ENCODE assay signal across 18 cellular contexts in the genomic region with DNA sequence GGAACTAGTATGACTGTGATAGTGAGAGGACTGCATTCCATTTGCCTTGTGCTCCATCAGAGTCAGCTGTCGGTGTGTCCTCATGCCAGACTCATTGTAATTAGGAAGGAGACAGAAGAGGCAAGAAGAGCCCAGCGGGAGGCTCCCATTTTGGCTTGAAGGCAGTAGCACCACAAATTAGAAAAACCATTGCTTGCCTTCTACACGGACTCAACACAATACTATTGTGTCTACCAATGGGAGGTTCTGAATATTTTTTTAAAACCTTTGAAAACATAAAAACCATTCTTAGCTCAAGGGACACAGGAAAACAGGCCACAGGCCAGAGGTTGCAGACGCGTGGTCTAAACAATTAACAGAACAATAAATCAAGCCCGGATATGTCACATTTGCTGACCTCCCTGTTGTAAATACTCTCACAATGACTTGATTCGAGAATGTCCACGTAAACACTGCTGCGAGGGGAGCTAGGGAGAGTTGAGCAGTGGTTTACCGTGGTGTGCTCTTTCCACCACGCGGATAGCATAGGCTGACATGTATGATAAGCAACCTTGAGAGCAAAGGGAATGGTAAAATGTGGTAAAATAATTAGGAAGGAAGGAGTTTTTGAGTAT. TPM values are rescaled to one million over a fixed set of nuclear protein-coding genes. Genes with fewer than 3 reads are reported as not detected.
DNase-seq lines count a peak whose midpoint lies in the region; ATAC-seq, FAIRE-seq and TF ChIP-seq lines count a peak whose summit lies in the region.
"Had no signal": no experiment of that assay in that cellular context is flagged by ENCODE, and none has a peak within 500 bp of the region (broad histone marks: within the 10 kb centered on the region; RNA-seq: fewer than 3 reads in every experiment).

No MANE protein-coding gene starts in this region.

- peak; percentile 31 for ATAC-seq in Right ventricle myocardium superior (ENCODE audit: poor library complexity)
- no peak for ATAC-seq in Right ventricle myocardium inferior
- ATAC-seq in HG03521 (IDR thresholded peaks at IDR 0.05; ENCODE audit: unreplicated experiment) = no peak
- ATAC-seq: WTC11 had no signal

- H3K36me3 ChIP-seq in OCI-LY3 (replicated peaks; ENCODE audit: low read depth, low read length) (no peaks in the 10 kb centered on the region), kidney (ENCODE audit: control insufficient read depth in 1 of 2, insufficient read depth in 2 of 2, low read length in 2 of 2) (no peaks in the 10 kb centered on the region), uterus (no peaks in the 10 kb centered on the region)

- peak overlapping the region; percentile 73 for H3K4me2 ChIP-seq in OCI-LY3 (ENCODE audit: low read length)

- intact Hi-C loops in Right ventricle myocardium superior (cut with DNase I) (no loop called here), Right ventricle myocardium inferior (cut with DNase I) (loop anchor here (5.0 kb wide), 1 partner anchor 46 kb away; no protein-coding TSS in a partner anchor), kidney (cut with DNase I) (no loop called here), uterus (cut with DNase I; ENCODE audit: low total_unique reads) (no loop called here)

- TF ChIP-seq POLR2A in uterus (IDR thresholded peaks at IDR 0.05) = no peak

- H2AFZ ChIP-seq in OCI-LY3 (ENCODE audit: low read depth, low read length) = no peak overlapping the region

- H3K27me3 ChIP-seq in OCI-LY3 (ENCODE audit: low read depth, low read length) (peaks cover 22% of the 10 kb centered on the region), uterus (no peaks in the 10 kb centered on the region)

- no peaks in the 10 kb centered on the region for H3K79me2 ChIP-seq in OCI-LY3 (ENCODE audit: low read length)

- H3K9me3 ChIP-seq in OCI-LY3 (ENCODE audit: insufficient read depth, low read length) (no peaks in the 10 kb centered on the region), kidney (ENCODE audit: control insufficient read depth in 1 of 2, low read length in 2 of 2) (no peaks in the 10 kb centered on the region), uterus (no peaks in the 10 kb centered on the region)

- DNase-seq in Right ventricle myocardium superior = no peak
- no peak for DNase-seq in Right ventricle myocardium inferior (ENCODE audit: missing footprints)
- DNase-seq in kidney = peak; percentile 75
- peak in 1 of 2 donors; percentile 44 for DNase-seq in uterus
- no peak for DNase-seq in COLO668 (lab: John Stamatoyannopoulos, UW; ENCODE audit: unreplicated experiment)
- DNase-seq in hippocampal formation (lab: John Stamatoyannopoulos, UW) = no peak
- DNase-seq: amygdala; Calu3; foreskin melanocyte; Kasumi-1; NCI-H187; NCI-H774; nucleus accumbens; stimulated activated naive CD4-positive, alpha-beta T cell had no signal

- peaks cover 13% of the 10 kb centered on the region for H3K4me1 ChIP-seq in OCI-LY3 (ENCODE audit: low read length)
- peaks cover 6 to 9% of the 10 kb centered on the region in 2 donors for H3K4me1 ChIP-seq in kidney (ENCODE audit: control insufficient read depth in 1 of 2, insufficient read depth in 1 of 2, low read depth in 1 of 2, low read length in 2 of 2)
- peaks cover 5 to 10% of the 10 kb centered on the region in 2 donors for H3K4me1 ChIP-seq in uterus

- no peak for FAIRE-seq in kidney (lab: Jason Lieb, UNC)
- FAIRE-seq: GM18507 had no signal

- H3K4me3 ChIP-seq in OCI-LY3 (ENCODE audit: low read length) = peak overlapping the region; percentile 44; the same call in 1 of the 2 replicates
- H3K4me3 ChIP-seq in kidney (ENCODE audit: low read length in 2 of 2) = no peak overlapping the region
- H3K4me3 ChIP-seq in uterus = no peak overlapping the region

- H3K27ac ChIP-seq in OCI-LY3 (ENCODE audit: low read length) = no peak overlapping the region
- no peak overlapping the region for H3K27ac ChIP-seq in kidney (ENCODE audit: low read depth in 2 of 2, low read length in 2 of 2)
- H3K27ac ChIP-seq in uterus = peak overlapping the region; percentile 84 to 97

- TF ChIP-seq CTCF in OCI-LY3 (IDR thresholded peaks at IDR 0.05; ENCODE audit: low read depth, low read length) (no peak), kidney (IDR thresholded peaks at IDR 0.05; ENCODE audit: borderline replicate concordance, extremely low read depth, insufficient read depth) (no peak), uterus (IDR thresholded peaks at IDR 0.05) (no peak)

- H4K20me1 ChIP-seq in OCI-LY3 (ENCODE audit: insufficient read depth, low read length) = no peaks in the 10 kb centered on the region

- H3K9ac ChIP-seq in OCI-LY3 (ENCODE audit: low read length) (no peak overlapping the region), kidney (ENCODE audit: low read length in 2 of 2) (no peak overlapping the region)

RNA-seq across cellular contexts. Expression of gene DCP1B, which starts 13.6 kb away (rescaled TPM):
- 1.6 TPM for total RNA-seq in Right ventricle myocardium superior
- 2.4 TPM for total RNA-seq in Right ventricle myocardium inferior
- total RNA-seq in kidney = 15.0 TPM
- polyA plus RNA-seq in kidney (ENCODE audit: insufficient read depth, low read depth, low replicate concordance) = 11.3 TPM
- total RNA-seq in uterus = 10 to 100 TPM; 13.6 to 34.4 (median 20.7) TPM

RNA-seq across cellular contexts. Expression of gene CACNA1C, which starts 35.0 kb away (rescaled TPM):
- total RNA-seq in Right ventricle myocardium superior = 151 TPM
- 171 TPM for total RNA-seq in Right ventricle myocardium inferior
- 17.4 TPM for total RNA-seq in kidney
- 1.6 TPM for polyA plus RNA-seq in kidney (ENCODE audit: insufficient read depth, low read depth, low replicate concordance)
- 100 to 1,000 TPM in 1 of 4 donors, 10 to 100 TPM in 3; 15.9 to 121 (median 32.1) TPM for total RNA-seq in uterus
- total RNA-seq: Calu3 had no signal

Comparison
In these comparisons a context has a peak if more than half of its experiments do, and no peak if none do; other contexts are left out.
1. H3K27ac ChIP-seq: peak in uterus (2 of 2); none in OCI-LY3 (single experiment) and kidney (0 of 2).